ENCODE assay signal across 8 cellular contexts in genomic region chr16:30409125-30410060, GRCh38. TPM values are rescaled to one million over a fixed set of nuclear protein-coding genes. Genes with fewer than 3 reads are reported as not detected.
A peak's percentile ranks its signal among the peaks of the same experiment; 100 is the strongest.
DNase-seq lines count a peak whose midpoint lies in the region; ATAC-seq and TF ChIP-seq lines count a peak whose summit lies in the region.

No MANE protein-coding gene starts in this region.

- no peak overlapping the region for H4K12ac ChIP-seq in trophoblast cell (ENCODE audit: low read depth, low read length)

- H4K91ac ChIP-seq in trophoblast cell (ENCODE audit: low read depth, low read length), result no peak overlapping the region

- intact Hi-C loops in tibial artery (cut with DNase I; ENCODE audit: low total_unique reads), result no loop called here

- no peak overlapping the region for H2BK12ac ChIP-seq in trophoblast cell (ENCODE audit: low read length)

- no peak overlapping the region for H3K18ac ChIP-seq in trophoblast cell (ENCODE audit: low read length)

- H3K23ac ChIP-seq in trophoblast cell (ENCODE audit: low read length), result no peak overlapping the region

- no peak overlapping the region for H3K9ac ChIP-seq in trophoblast cell (ENCODE audit: low read length)

- H3K36me3 ChIP-seq in trophoblast cell (ENCODE audit: control insufficient read depth in 1 of 2, insufficient read depth in 2 of 2, low read length in 2 of 2) (peaks cover 7 to 15% of the 10 kb centered on the region in 2 experiments), tibial artery (peaks cover 0 to 27% (median 5%) of the 10 kb centered on the region in 3 donors)

- H3K4ac ChIP-seq in trophoblast cell (ENCODE audit: low read depth, low read length), result no peak overlapping the region

- DNase-seq in AML-193 (lab: John Stamatoyannopoulos, UW) (peak; percentile 81 to 82), NCI-H1092 (lab: John Stamatoyannopoulos, UW) (peak; percentile 83), SKM-1 (lab: John Stamatoyannopoulos, UW; ENCODE audit: unreplicated experiment) (peak; percentile 65), glomerular visceral epithelial cell (ENCODE audit: extremely low spot score) (peak; percentile 88), trophoblast cell (peak; percentile 94 to 99), tibial artery (peak; percentile 88 to 94)
- peak; percentile 89 for DNase-seq in activated naive CD4-positive, alpha-beta T cell treated with anti-CD3 and anti-CD28 coated beads, Interleukin-2, amount 50 U/mL, for 16 hours

- peaks cover 3% of the 10 kb centered on the region for H3K79me2 ChIP-seq in trophoblast cell (ENCODE audit: control insufficient read depth, insufficient read depth, low read length, poor library complexity)

- no peak overlapping the region for H3K14ac ChIP-seq in trophoblast cell (ENCODE audit: low read length)

- peak; percentile 47 for ATAC-seq in GM21526 (IDR thresholded peaks at IDR 0.05; ENCODE audit: low FRiP score, unreplicated experiment)

- WGBS in trophoblast cell (ENCODE audit: extremely low coverage, insufficient coverage, insufficient read length), result no CpG with 5 or more reads among the region's 15 CpGs

- H3K4me2 ChIP-seq in trophoblast cell (ENCODE audit: low read length), result no peak overlapping the region

- peaks cover 3% of the 10 kb centered on the region for H3K79me1 ChIP-seq in trophoblast cell (ENCODE audit: low read length)

- H3K4me1 ChIP-seq in trophoblast cell (ENCODE audit: control insufficient read depth in 1 of 2, insufficient read depth in 2 of 2, low read length in 2 of 2), result peaks cover 5 to 8% of the 10 kb centered on the region in 2 experiments
- H3K4me1 ChIP-seq in tibial artery, result peaks cover 0 to 30% (median 22%) of the 10 kb centered on the region in 4 donors

- H3K27ac ChIP-seq in trophoblast cell (ENCODE audit: low read depth, low read length) (no peak overlapping the region), tibial artery (peak overlapping the region in 1 of 2 donors; percentile 41)

- H2BK120ac ChIP-seq in trophoblast cell (ENCODE audit: insufficient read depth, low read length, poor library complexity), result no peak overlapping the region

- H2BK5ac ChIP-seq in trophoblast cell (ENCODE audit: low read depth, low read length, poor library complexity), result no peak overlapping the region

- H3K9me3 ChIP-seq in trophoblast cell (ENCODE audit: insufficient read depth, low read depth, low read length) (no peaks in the 10 kb centered on the region), tibial artery (no peaks in the 10 kb centered on the region)

- TF ChIP-seq CTCF in tibial artery (IDR thresholded peaks at IDR 0.05), result peak; percentile 92 to 94

- no peak overlapping the region for H3K4me3 ChIP-seq in trophoblast cell (ENCODE audit: low read depth, low read length)
- H3K4me3 ChIP-seq in tibial artery, result no peak overlapping the region

- no peak overlapping the region for H2AK5ac ChIP-seq in trophoblast cell (ENCODE audit: low read length)

- H3K27me3 ChIP-seq in trophoblast cell (ENCODE audit: insufficient read depth, low read length), result no peaks in the 10 kb centered on the region
- H3K27me3 ChIP-seq in tibial artery, result no peaks in the 10 kb centered on the region

- H4K8ac ChIP-seq in trophoblast cell (ENCODE audit: low read depth, low read length), result no peak overlapping the region

- H2AFZ ChIP-seq in trophoblast cell (ENCODE audit: insufficient read depth, low read length, poor library complexity), result no peak overlapping the region

RNA-seq across cellular contexts. Expression of gene ZNF771, which starts 2.0 kb away (rescaled TPM):
- polyA plus RNA-seq in trophoblast cell (2013), result 4.8 TPM in 2 replicates

RNA-seq across cellular contexts. Expression of gene ZNF48, which starts 14.2 kb away (rescaled TPM):
- polyA plus RNA-seq in trophoblast cell (2013), result 11.6 and 12.1 TPM in 2 replicates

RNA-seq across cellular contexts. Expression of gene DCTPP1, which starts 20.4 kb away (rescaled TPM):
- 20.1 and 21.1 TPM in 2 replicates for polyA plus RNA-seq in trophoblast cell (2013)

RNA-seq across cellular contexts. Expression of gene SEPTIN1, which starts 27.0 kb away (rescaled TPM):
- 1.3 and 1.5 TPM in 2 replicates for polyA plus RNA-seq in trophoblast cell (2013)

RNA-seq across cellular contexts. Expression of gene MYL11, which starts 34.8 kb away (rescaled TPM):
- 4.0 and 5.0 TPM in 2 replicates for polyA plus RNA-seq in trophoblast cell (2013)
